ENCODE assay signal across 13 cellular contexts in genomic region chrX:19865567-19866363, GRCh38. TPM values are rescaled to one million over a fixed set of nuclear protein-coding genes. Genes with fewer than 3 reads are reported as not detected.
DNase-seq lines count a peak whose midpoint lies in the region; ATAC-seq and TF ChIP-seq lines count a peak whose summit lies in the region.
"Had no signal": no experiment of that assay in that cellular context is flagged by ENCODE, and none has a peak within 500 bp of the region (broad histone marks: within the 10 kb centered on the region; RNA-seq: fewer than 3 reads in every experiment).

No MANE protein-coding gene starts in this region.

- H3K27me3 ChIP-seq in right atrium auricular region (no peaks in the 10 kb centered on the region), right cardiac atrium (ENCODE audit: control insufficient read depth, insufficient read depth) (no peaks in the 10 kb centered on the region)
- H3K27me3 ChIP-seq: cardiac muscle cell, Peyer's patch had no signal

- H3K9me3 ChIP-seq in right atrium auricular region (no peaks in the 10 kb centered on the region), right cardiac atrium (ENCODE audit: control insufficient read depth, low read length) (no peaks in the 10 kb centered on the region)
- H3K9me3 ChIP-seq: Peyer's patch had no signal

- no peak overlapping the region for H3K27ac ChIP-seq in right atrium auricular region
- peak overlapping the region; percentile 19 for H3K27ac ChIP-seq in right cardiac atrium (ENCODE audit: low read length)
- H3K27ac ChIP-seq: cardiac muscle cell had no signal

- peak; percentile 65 for ATAC-seq in Right ventricle myocardium inferior
- ATAC-seq in right cardiac atrium = peak in 1 of 2 donors; percentile 39
- no peak for ATAC-seq in GM18520 (IDR thresholded peaks at IDR 0.05; ENCODE audit: unreplicated experiment)

- intact Hi-C loops in Right ventricle myocardium inferior (cut with DNase I) = loop anchor here (10.0 kb wide), 1 partner anchor 91 kb away; no protein-coding TSS in a partner anchor
- intact Hi-C loops in right cardiac atrium (cut with DNase I) = no loop called here

- no peaks in the 10 kb centered on the region for H3K4me1 ChIP-seq in right atrium auricular region
- peaks cover 12% of the 10 kb centered on the region for H3K4me1 ChIP-seq in right cardiac atrium (ENCODE audit: control insufficient read depth, insufficient read depth, low read length)
- H3K4me1 ChIP-seq: Peyer's patch had no signal

- DNase-seq in Right ventricle myocardium inferior (ENCODE audit: missing footprints) (peak; percentile 61), right atrium auricular region (ENCODE audit: low spot score) (no peak), SKM-1 treated with dmso at 0.1 percent for 144 hours (lab: John Stamatoyannopoulos, UW; ENCODE audit: unreplicated experiment) (peak; percentile 86), right cardiac atrium (no peak), NCI-H1694 (lab: John Stamatoyannopoulos, UW) (no peak), ureter (ENCODE audit: low spot score) (no peak), AG20443 (ENCODE audit: low spot score) (no peak)
- DNase-seq: foreskin melanocyte, mammary epithelial cell, NCI-H1105 treated with DMSO at 0.1 percent for 48 hours had no signal

- no peaks in the 10 kb centered on the region for H3K36me3 ChIP-seq in right atrium auricular region
- H3K36me3 ChIP-seq: cardiac muscle cell, Peyer's patch had no signal

- no peak for TF ChIP-seq CTCF in right atrium auricular region (IDR thresholded peaks at IDR 0.05)

- WGBS in right cardiac atrium = 63% methylated on average over 8 of the region's 8 CpGs

- H3K4me3 ChIP-seq in right atrium auricular region (no peak overlapping the region), right cardiac atrium (ENCODE audit: low read length) (no peak overlapping the region)
- H3K4me3 ChIP-seq: cardiac muscle cell, Peyer's patch had no signal

RNA-seq across cellular contexts. Expression of gene SH3KBP1, which starts 21.6 kb away (rescaled TPM):
- total RNA-seq in Right ventricle myocardium inferior (58.6 TPM), right atrium auricular region (10 to 100 TPM in 1 of 2 donors, 1 to 10 TPM in 1; 9.4 to 21.4 TPM), right cardiac atrium (10 to 100 TPM; 14.8 to 30.1 (median 24.7) TPM), ureter (18.0 TPM)
- 16.2 TPM for polyA plus RNA-seq in right cardiac atrium

Comparison
In these comparisons a context has a peak if more than half of its experiments do, and no peak if none do; other contexts are left out.
1. DNase-seq: peak in Right ventricle myocardium inferior (single experiment) and SKM-1 treated with dmso at 0.1 percent for 144 hours (single experiment); none in right atrium auricular region (single experiment), right cardiac atrium (0 of 3), NCI-H1694 (single experiment), ureter (single experiment) and AG20443 (single experiment).